16 cellular contexts compared by ENCODE assay signal in genomic region chr2:166802475-166802874, GRCh38.
DNase-seq lines count a peak whose midpoint lies in the region; ATAC-seq and TF ChIP-seq lines count a peak whose summit lies in the region.
"Had no signal": no experiment of that assay in that cellular context is flagged by ENCODE, and none has a peak within 500 bp of the region (broad histone marks: within the 10 kb centered on the region; RNA-seq: fewer than 3 reads in every experiment).

No MANE protein-coding gene starts in this region.

- POLR2A ChIA-PET in activated naive CD8-positive, alpha-beta T cell treated with anti-CD3 and anti-CD28 coated beads, Interleukin-2, amount 10 ng/mL, durations not matched to agents 7 days and 5 days (lab: Charles Lee) = no interaction called here

- H3K4me3 Mint-ChIP-seq in activated naive CD8-positive, alpha-beta T cell treated with anti-CD3 and anti-CD28 coated beads, Interleukin-2, amount 10 ng/mL, durations not matched to agents 7 days and 5 days = no peak overlapping the region
- no peak overlapping the region for H3K4me3 Mint-ChIP-seq in activated naive CD8-positive, alpha-beta T cell treated with anti-CD3 and anti-CD28 coated beads, Interleukin-2, amount 50 U/mL, for 24 hours
- H3K4me3 Mint-ChIP-seq in T-helper 17 cell = no peak overlapping the region
- H3K4me3 Mint-ChIP-seq: IgD-negative memory B cell had no signal

- no peaks in the 10 kb centered on the region for H3F3A ChIP-seq in DOHH2 (ENCODE audit: control insufficient read depth, insufficient read depth)

- H3K27me3 Mint-ChIP-seq in activated naive CD8-positive, alpha-beta T cell treated with anti-CD3 and anti-CD28 coated beads, Interleukin-2, amount 10 ng/mL, durations not matched to agents 7 days and 5 days = no peaks in the 10 kb centered on the region
- H3K27me3 Mint-ChIP-seq in activated naive CD8-positive, alpha-beta T cell treated with anti-CD3 and anti-CD28 coated beads, Interleukin-2, amount 50 U/mL, for 24 hours = no peaks in the 10 kb centered on the region
- H3K27me3 Mint-ChIP-seq in T-helper 17 cell = no peaks in the 10 kb centered on the region
- H3K27me3 Mint-ChIP-seq: IgD-negative memory B cell had no signal

- peak overlapping the region; percentile 1; the same call in 1 of the 2 replicates for H3K4me2 ChIP-seq in DOHH2 (ENCODE audit: low read length)

- no peak for DNase-seq in activated naive CD8-positive, alpha-beta T cell treated with anti-CD3 and anti-CD28 coated beads, Interleukin-2, amount 10 ng/mL, durations not matched to agents 7 days and 5 days
- no peak for DNase-seq in activated naive CD8-positive, alpha-beta T cell treated with anti-CD3 and anti-CD28 coated beads, Interleukin-2, amount 50 U/mL, for 24 hours
- DNase-seq in T-helper 17 cell (no peak), DMS153 treated with DMSO at 0.1 percent for 48 hours (lab: John Stamatoyannopoulos, UW; ENCODE audit: unreplicated experiment) (no peak)
- DNase-seq in stimulated activated CD4-positive, alpha-beta T cell treated with anti-CD3 and anti-CD28 coated beads, Interleukin-12 subunit alpha, Interleukin-12 subunit beta, amount 100 ng/mL, for 4 hours = no peak
- DNase-seq: ACHN, MV-4-11, NCI-H1436, NCI-H2029 treated with DMSO at 0.1 percent for 48 hours, PC-3 had no signal

- peaks cover 11% of the 10 kb centered on the region for H3K4me1 ChIP-seq in DOHH2 (ENCODE audit: control insufficient read depth, low read length)
- H3K4me1 ChIP-seq: HAP-1, SJSA1 had no signal

- H3K79me2 ChIP-seq in DOHH2 (ENCODE audit: control insufficient read depth, low read length) = no peaks in the 10 kb centered on the region

- H3K9me3 Mint-ChIP-seq in activated naive CD8-positive, alpha-beta T cell treated with anti-CD3 and anti-CD28 coated beads, Interleukin-2, amount 10 ng/mL, durations not matched to agents 7 days and 5 days = no peaks in the 10 kb centered on the region
- H3K9me3 Mint-ChIP-seq in activated naive CD8-positive, alpha-beta T cell treated with anti-CD3 and anti-CD28 coated beads, Interleukin-2, amount 50 U/mL, for 24 hours = no peaks in the 10 kb centered on the region

- H3K27me3 ChIP-seq in DOHH2 (ENCODE audit: control insufficient read depth, low read length) = no peaks in the 10 kb centered on the region
- H3K27me3 ChIP-seq: SJSA1 had no signal

- H3K36me3 ChIP-seq in DOHH2 (ENCODE audit: control insufficient read depth, low read length) = no peaks in the 10 kb centered on the region
- H3K36me3 ChIP-seq: HAP-1, SJSA1 had no signal

- no peaks in the 10 kb centered on the region for H3K36me3 Mint-ChIP-seq in activated naive CD8-positive, alpha-beta T cell treated with anti-CD3 and anti-CD28 coated beads, Interleukin-2, amount 10 ng/mL, durations not matched to agents 7 days and 5 days
- H3K36me3 Mint-ChIP-seq in activated naive CD8-positive, alpha-beta T cell treated with anti-CD3 and anti-CD28 coated beads, Interleukin-2, amount 50 U/mL, for 24 hours (ENCODE audit: low read depth) = no peaks in the 10 kb centered on the region
- no peaks in the 10 kb centered on the region for H3K36me3 Mint-ChIP-seq in T-helper 17 cell (ENCODE audit: low read depth)
- H3K36me3 Mint-ChIP-seq: IgD-negative memory B cell had no signal

- H3K4me1 Mint-ChIP-seq in activated naive CD8-positive, alpha-beta T cell treated with anti-CD3 and anti-CD28 coated beads, Interleukin-2, amount 10 ng/mL, durations not matched to agents 7 days and 5 days = peaks cover 6% of the 10 kb centered on the region
- H3K4me1 Mint-ChIP-seq in activated naive CD8-positive, alpha-beta T cell treated with anti-CD3 and anti-CD28 coated beads, Interleukin-2, amount 50 U/mL, for 24 hours = peaks cover 22% of the 10 kb centered on the region
- no peaks in the 10 kb centered on the region for H3K4me1 Mint-ChIP-seq in T-helper 17 cell
- H3K4me1 Mint-ChIP-seq: IgD-negative memory B cell had no signal

- no peaks in the 10 kb centered on the region for H4K20me1 ChIP-seq in DOHH2 (ENCODE audit: control insufficient read depth, insufficient read depth, low read depth, low read length)

- H3K27ac Mint-ChIP-seq in activated naive CD8-positive, alpha-beta T cell treated with anti-CD3 and anti-CD28 coated beads, Interleukin-2, amount 10 ng/mL, durations not matched to agents 7 days and 5 days = no peak overlapping the region
- H3K27ac Mint-ChIP-seq in activated naive CD8-positive, alpha-beta T cell treated with anti-CD3 and anti-CD28 coated beads, Interleukin-2, amount 50 U/mL, for 24 hours = no peak overlapping the region
- H3K27ac Mint-ChIP-seq in T-helper 17 cell = no peak overlapping the region
- H3K27ac Mint-ChIP-seq: IgD-negative memory B cell had no signal

- H3K9me3 ChIP-seq in DOHH2 (ENCODE audit: control insufficient read depth, insufficient read depth, low read length) = no peaks in the 10 kb centered on the region
- H3K9me3 ChIP-seq in T-helper 17 cell (ENCODE audit: control insufficient read depth, low read length, poor library complexity, severe bottlenecking) = no peaks in the 10 kb centered on the region
- H3K9me3 ChIP-seq: HAP-1, SJSA1 had no signal

- ATAC-seq in activated naive CD8-positive, alpha-beta T cell treated with anti-CD3 and anti-CD28 coated beads, Interleukin-2, amount 10 ng/mL, durations not matched to agents 7 days and 5 days (ENCODE audit: low read depth) = peak; percentile 54
- no peak for ATAC-seq in activated naive CD8-positive, alpha-beta T cell treated with anti-CD3 and anti-CD28 coated beads, Interleukin-2, amount 50 U/mL, for 24 hours
- ATAC-seq in T-helper 17 cell (peak; percentile 56), GM19397 (IDR thresholded peaks at IDR 0.05; ENCODE audit: unreplicated experiment) (no peak)
- ATAC-seq: GM12878, PC-3 had no signal

- no peaks in the 10 kb centered on the region for H3K9me2 ChIP-seq in DOHH2 (replicated peaks; ENCODE audit: control insufficient read depth, low read length)

- no peak for TF ChIP-seq CTCF in DOHH2 (IDR thresholded peaks at IDR 0.05; ENCODE audit: low read depth, low read length, poor library complexity, severe bottlenecking)

- H3K4me3 ChIP-seq in DOHH2 (ENCODE audit: low read length) = no peak overlapping the region
- H3K4me3 ChIP-seq: GM12878, HAP-1, SJSA1 had no signal

- H3K27ac ChIP-seq in DOHH2 (ENCODE audit: low read depth, low read length) = no peak overlapping the region
- H3K27ac ChIP-seq: SJSA1 had no signal

Comparison
In these comparisons a context has a peak if more than half of its experiments do, and no peak if none do; other contexts are left out.
1. ATAC-seq: peak in activated naive CD8-positive, alpha-beta T cell treated with anti-CD3 and anti-CD28 coated beads, Interleukin-2, amount 10 ng/mL, durations not matched to agents 7 days and 5 days (single experiment) and T-helper 17 cell (single experiment); none in activated naive CD8-positive, alpha-beta T cell treated with anti-CD3 and anti-CD28 coated beads, Interleukin-2, amount 50 U/mL, for 24 hours (single experiment) and GM19397 (single experiment).